ENCODE assay signal across 15 cellular contexts in the genomic region with DNA sequence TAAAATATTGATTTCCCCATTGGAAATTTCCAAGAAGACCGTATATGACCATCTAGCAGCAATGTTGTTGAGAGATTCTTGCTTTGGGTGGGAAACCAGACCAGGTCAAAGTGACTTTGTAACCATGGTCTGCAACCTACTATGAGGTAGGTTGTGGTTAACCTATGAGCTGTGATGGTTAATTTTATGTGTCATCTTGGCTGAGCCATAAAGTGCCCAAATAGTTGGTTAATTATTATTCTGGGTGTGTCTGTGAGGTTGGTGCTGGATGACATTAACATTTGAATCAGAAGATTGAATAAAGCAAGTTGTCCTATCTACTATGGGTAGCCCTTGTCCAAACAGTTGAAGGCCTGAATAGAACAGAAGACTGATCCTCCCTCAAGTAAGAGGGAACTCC. TPM values are rescaled to one million over a fixed set of nuclear protein-coding genes. Genes with fewer than 3 reads are reported as not detected.
DNase-seq lines count a peak whose midpoint lies in the region; ATAC-seq, FAIRE-seq and TF ChIP-seq lines count a peak whose summit lies in the region.
"Had no signal": no experiment of that assay in that cellular context is flagged by ENCODE, and none has a peak within 500 bp of the region (broad histone marks: within the 10 kb centered on the region; RNA-seq: fewer than 3 reads in every experiment).

No MANE protein-coding gene starts in this region.

- no peak for TF ChIP-seq CTCF in Calu3 (IDR thresholded peaks at IDR 0.05; ENCODE audit: unreplicated experiment)
- no peak for TF ChIP-seq CTCF in keratinocyte (optimal IDR thresholded peaks at IDR 0.05 in 1 of 3, IDR thresholded peaks at IDR 0.05 in 1 of 3, conservative IDR thresholded peaks at IDR 0.05 in 1 of 3; ENCODE audit: extremely low read depth in 1 of 3, insufficient read depth in 2 of 3, low read length in 3 of 3)
- TF ChIP-seq CTCF in transverse colon (IDR thresholded peaks at IDR 0.05), result no peak

- H3K9me3 Mint-ChIP-seq in Calu3 (ENCODE audit: low read depth, unreplicated experiment), result no peaks in the 10 kb centered on the region

- peaks cover 53% of the 10 kb centered on the region for H3K4me1 Mint-ChIP-seq in Calu3 (ENCODE audit: low read depth, unreplicated experiment)

- no peak for TF ChIP-seq POLR2A in transverse colon (IDR thresholded peaks at IDR 0.05)

- no peaks in the 10 kb centered on the region for H3K36me3 Mint-ChIP-seq in Calu3 (ENCODE audit: insufficient read depth, unreplicated experiment)

- intact Hi-C loops in Calu3 (cut with micrococcal nuclease; ENCODE audit: unreplicated experiment), result no loop called here
- intact Hi-C loops in transverse colon (cut with DNase I; ENCODE audit: low total_unique reads), result no loop called here

- H3K27ac ChIP-seq in keratinocyte (ENCODE audit: control insufficient read depth, insufficient read depth, low read length) (peak overlapping the region; percentile 75), transverse colon (no peak overlapping the region), Karpas-422 (ENCODE audit: low read length) (no peak overlapping the region)
- H3K27ac ChIP-seq: SK-N-MC, uterus had no signal

- H3K9ac ChIP-seq in keratinocyte (ENCODE audit: control insufficient read depth, extremely low read depth, insufficient read depth, low read length) (peak overlapping the region; percentile 29), Karpas-422 (ENCODE audit: low read length) (no peak overlapping the region)

- H3K4me3 Mint-ChIP-seq in Calu3 (ENCODE audit: low read depth, unreplicated experiment), result peak overlapping the region; percentile 1

- no peaks in the 10 kb centered on the region for H3K9me3 ChIP-seq in keratinocyte (ENCODE audit: control insufficient read depth, low read depth, low read length)
- H3K9me3 ChIP-seq in transverse colon, result no peaks in the 10 kb centered on the region
- H3K9me3 ChIP-seq in Karpas-422 (ENCODE audit: low read length), result no peaks in the 10 kb centered on the region
- H3K9me3 ChIP-seq: BE2C, uterus had no signal

- WGBS in transverse colon (ENCODE audit: low coverage in 1 of 2), 2 donors, result 84% methylated on average over 1 of the region's 1 CpG; no CpG with 5 or more reads in 1 of the 2 donors

- H3K79me2 ChIP-seq in keratinocyte (ENCODE audit: control insufficient read depth, insufficient read depth, low read length) (no peaks in the 10 kb centered on the region), Karpas-422 (ENCODE audit: low read length) (no peaks in the 10 kb centered on the region)

- H3K4me3 ChIP-seq in keratinocyte (ENCODE audit: control insufficient read depth in 2 of 3, extremely low read depth in 1 of 3, insufficient read depth in 2 of 3, low read depth in 1 of 3, low read length in 3 of 3) (no peak overlapping the region), transverse colon (no peak overlapping the region), Karpas-422 (ENCODE audit: low read length) (no peak overlapping the region)
- H3K4me3 ChIP-seq: SK-N-MC, uterus had no signal

- H3K4me2 ChIP-seq in keratinocyte (ENCODE audit: control insufficient read depth, extremely low read depth, insufficient read depth, low read depth, low read length) (peak overlapping the region; percentile 35), Karpas-422 (ENCODE audit: low read depth, low read length, poor library complexity, severe bottlenecking) (no peak overlapping the region)

- H3K36me3 ChIP-seq in keratinocyte (ENCODE audit: control insufficient read depth in 2 of 2, extremely low read depth in 1 of 2, insufficient read depth in 2 of 2, low read length in 2 of 2) (no peaks in the 10 kb centered on the region), transverse colon (no peaks in the 10 kb centered on the region), Karpas-422 (ENCODE audit: insufficient read depth, low read length) (no peaks in the 10 kb centered on the region)
- H3K36me3 ChIP-seq: BE2C, uterus had no signal

- dilution Hi-C loops in keratinocyte (cut with MboI; ENCODE audit: extremely low pct_ligation_motif_present, low sequenced_read_pairs), result no loop called here

- no peaks in the 10 kb centered on the region for H3K9me2 ChIP-seq in Karpas-422 (replicated peaks; ENCODE audit: insufficient read depth, low read length)

- in situ Hi-C loops in transverse colon (cut with MboI; ENCODE audit: low pct_ligation_motif_present in 1 of 4, low pct_unique_long_range_greater_than_20kb in 1 of 4, low sequenced_read_pairs in 3 of 4), result no loop called here

- H3K27me3 ChIP-seq in keratinocyte (ENCODE audit: control insufficient read depth, extremely low read depth, insufficient read depth, low read length) (no peaks in the 10 kb centered on the region), transverse colon (peaks cover 6% of the 10 kb centered on the region), Karpas-422 (ENCODE audit: low read length) (0 out of 2 replicates have a peak, but pooled peaks cover 4% of the 10 kb centered on the region)
- H3K27me3 ChIP-seq: BE2C, uterus had no signal

- H3K27me3 Mint-ChIP-seq in Calu3 (ENCODE audit: unreplicated experiment), result no peaks in the 10 kb centered on the region

- peak; percentile 68 for ATAC-seq in GM21786 (IDR thresholded peaks at IDR 0.05; ENCODE audit: unreplicated experiment)

- H3K9me1 ChIP-seq in keratinocyte (ENCODE audit: control insufficient read depth, extremely low read depth, insufficient read depth, low read length), result no peaks in the 10 kb centered on the region

- peak overlapping the region; percentile 53 for H3K27ac Mint-ChIP-seq in Calu3 (ENCODE audit: unreplicated experiment)

- no peak overlapping the region for H2AFZ ChIP-seq in keratinocyte (ENCODE audit: control insufficient read depth, low read length)
- no peak overlapping the region for H2AFZ ChIP-seq in Karpas-422 (ENCODE audit: low read length)

- no TSS peak for BruUV-seq in Calu3 (replicated peaks; lab: Mats Ljungman, UMichigan)

- TF ChIP-seq EP300 in transverse colon (IDR thresholded peaks at IDR 0.05; ENCODE audit: low read depth), result no peak

- no peak for DNase-seq in Calu3
- peak; percentile 80 for DNase-seq in LoVo (ENCODE audit: low spot score)
- no peak for DNase-seq in keratinocyte (ENCODE audit: low read depth, low spot score)
- DNase-seq in SHP77 (lab: John Stamatoyannopoulos, UW), result no peak
- DNase-seq in transverse colon, result no peak
- DNase-seq in Karpas-422, result no peak
- no peak for DNase-seq in NCI-H187 treated with DMSO at 0.1 percent for 48 hours (lab: John Stamatoyannopoulos, UW)
- DNase-seq: activated gamma-delta T cell; BE2C; central memory CD4-positive, alpha-beta T cell; NCI-H1436; NCI-H82; uterus had no signal

- CTCF ChIA-PET in Calu3 (lab: Charles Lee), result interaction anchor here (0.9 to 2.8 kb wide), 8 partner anchors 10 to 142 kb away, joined by 3 to 11 read pairs (median 4); a partner anchor contains a TSS

- H4K20me1 ChIP-seq in keratinocyte (ENCODE audit: control insufficient read depth, extremely low read depth, insufficient read depth, low read length) (no peaks in the 10 kb centered on the region), Karpas-422 (ENCODE audit: insufficient read depth, low read depth, low read length) (no peaks in the 10 kb centered on the region)

- FAIRE-seq in keratinocyte (lab: Jason Lieb, UNC), result peak; percentile 78

- H3K4me1 ChIP-seq in keratinocyte (ENCODE audit: control insufficient read depth, extremely low read depth, insufficient read depth, low read length), result peaks cover 49% of the 10 kb centered on the region
- H3K4me1 ChIP-seq in transverse colon, result peaks cover 0 to 9% (median 1%) of the 10 kb centered on the region in 4 donors
- no peaks in the 10 kb centered on the region for H3K4me1 ChIP-seq in Karpas-422 (ENCODE audit: low read length)
- H3K4me1 ChIP-seq: uterus had no signal

RNA-seq across cellular contexts. Expression of a gene that starts 18.3 kb away (rescaled TPM):
- total RNA-seq in Calu3 (2022), result 58.1 and 64.8 TPM in 2 replicates
- 40.5 to 64.6 TPM (median 44.2 TPM) in 3 replicates for polyA plus RNA-seq in keratinocyte
- polyA plus RNA-seq in keratinocyte (2011; ENCODE audit: low read depth), result 143 TPM
- polyA plus RNA-seq in keratinocyte (2011; cell fraction: cytosol; rRNA removed), result 44.0 and 74.3 TPM in 2 replicates
- polyA plus RNA-seq in keratinocyte (2011; cell fraction: nucleus; rRNA removed), result 30.9 and 38.6 TPM in 2 replicates
- 37.1 and 66.7 TPM in 2 replicates for polyA plus RNA-seq in keratinocyte (2012; ENCODE audit: low replicate concordance)
- 30.9 to 60.7 TPM (median 30.9 TPM) in 3 replicates for polyA minus RNA-seq in keratinocyte
- polyA minus RNA-seq in keratinocyte (2011; cell fraction: cytosol; rRNA and poly(A)+ RNA removed), result 71.0 TPM
- 30.6 and 42.5 TPM in 2 replicates for polyA minus RNA-seq in keratinocyte (2011; cell fraction: nucleus; rRNA and poly(A)+ RNA removed)
- total RNA-seq in transverse colon, result 10 to 100 TPM in 2 of 4 donors, 1 to 10 TPM in 2; 5.4 to 29.8 (median 17.9) TPM
- total RNA-seq in Karpas-422 (2014; rRNA removed; shearing (Covaris generic); ENCODE audit: low replicate concordance), result 13.8 and 14.1 TPM in 2 replicates

RNA-seq across cellular contexts. Expression of a gene that starts 38.9 kb away (rescaled TPM):
- total RNA-seq in Calu3 (2022) (37.0 and 39.2 TPM in 2 replicates), transverse colon (10 to 100 TPM in 3 of 4 donors, 1 to 10 TPM in 1; 1.4 to 22.9 (median 13.3) TPM)
- 21.7 to 43.7 TPM (median 23.0 TPM) in 3 replicates for polyA plus RNA-seq in keratinocyte
- 12.4 TPM for polyA plus RNA-seq in keratinocyte (2011; ENCODE audit: low read depth)
- 19.5 and 35.7 TPM in 2 replicates for polyA plus RNA-seq in keratinocyte (2011; cell fraction: cytosol; rRNA removed)
- polyA plus RNA-seq in keratinocyte (2011; cell fraction: nucleus; rRNA removed), result 19.2 and 24.1 TPM in 2 replicates
- 12.8 and 20.3 TPM in 2 replicates for polyA plus RNA-seq in keratinocyte (2012; ENCODE audit: low replicate concordance)
- 2.2 to 15.9 TPM (median 4.4 TPM) in 3 replicates for polyA minus RNA-seq in keratinocyte
- polyA minus RNA-seq in keratinocyte (2011; cell fraction: cytosol; rRNA and poly(A)+ RNA removed), result 15.5 TPM
- polyA minus RNA-seq in keratinocyte (2011; cell fraction: nucleus; rRNA and poly(A)+ RNA removed), result 9.0 and 15.5 TPM in 2 replicates
- total RNA-seq in Karpas-422 (2014; rRNA removed; shearing (Covaris generic); ENCODE audit: low replicate concordance), result 20.9 and 25.1 TPM in 2 replicates
